In genomic region chr19:16799740-16800139, GRCh38 we compare ENCODE assay signal across 11 cellular contexts.
"Had no signal": no experiment of that assay in that cellular context is flagged by ENCODE, and none has a peak within 500 bp of the region (broad histone marks: within the 10 kb centered on the region; RNA-seq: fewer than 3 reads in every experiment).

No MANE protein-coding gene starts in this region.

- DNase-seq: GM23248, GOT3, H7, H9, HCEC 1CT, HFFc6 had no signal

- H3K36me3 ChIP-seq: HAP-1 had no signal

- ATAC-seq: GM23338, HCT116 had no signal

- FAIRE-seq: H1, H54 had no signal

- H3K27ac ChIP-seq: GM23248 had no signal

- H3K4me1 ChIP-seq: HAP-1 had no signal

- H3K4me3 ChIP-seq: GM23248, GM23338, HAP-1 had no signal

- H3K9ac ChIP-seq: GM23248 had no signal
